Comparison of ENCODE assay signal across 8 cellular contexts in genomic region chr1:171841931-171842723, GRCh38. TPM values are rescaled to one million over a fixed set of nuclear protein-coding genes. Genes with fewer than 3 reads are reported as not detected.
DNase-seq lines count a peak whose midpoint lies in the region; ATAC-seq and TF ChIP-seq lines count a peak whose summit lies in the region.

No MANE protein-coding gene starts in this region.

- TF ChIP-seq EP300 in stomach (IDR thresholded peaks at IDR 0.05) = no peak

- TF ChIP-seq POLR2A in stomach (IDR thresholded peaks at IDR 0.05) = no peak

- DNase-seq in cardiac muscle cell (ENCODE audit: low read depth in 1 of 2, low spot score in 1 of 2) (peak in 1 of 2 donors; percentile 8), cardiac septum (ENCODE audit: low spot score) (no peak), lung (ENCODE audit: low spot score) (no peak), stomach (no peak), NOMO-1 treated with DMSO at 0.1 percent for 48 hours (lab: John Stamatoyannopoulos, UW; ENCODE audit: unreplicated experiment) (no peak)

- peak overlapping the region; percentile 67 for H2AFZ ChIP-seq in SU-DHL-6 (ENCODE audit: low read depth, low read length, severe bottlenecking)

- H4K20me1 ChIP-seq in SU-DHL-6 (ENCODE audit: low read depth, low read length) = no peaks in the 10 kb centered on the region

- H3K36me3 Mint-ChIP-seq in dendritic cell treated with granulocyte-macrophage colony-stimulating factor and Interleukin-4, amounts not matched to agents 40 ng/mL and 50 ng/mL, for 4 days (ENCODE audit: low read depth) = no peaks in the 10 kb centered on the region

- H3K27ac ChIP-seq in cardiac muscle cell (no peak overlapping the region), SU-DHL-6 (ENCODE audit: low read depth, low read length) (no peak overlapping the region), lung (ENCODE audit: low read depth in 1 of 2, low read length in 1 of 2) (peak overlapping the region in 1 of 2 donors; percentile 85), stomach (peak overlapping the region in 3 of 5 donors; percentile 63 to 78 (median 75))

- no peaks in the 10 kb centered on the region for H3K9me2 ChIP-seq in SU-DHL-6 (replicated peaks; ENCODE audit: insufficient read depth, low read length)

- H3K4me1 ChIP-seq in cardiac muscle cell (ENCODE audit: low read depth) (no peaks in the 10 kb centered on the region), lung (ENCODE audit: control insufficient read depth in 2 of 2, insufficient read depth in 2 of 2, low read length in 2 of 2) (peaks cover 0 to 2% of the 10 kb centered on the region in 2 donors), stomach (peaks cover 0 to 18% (median 13%) of the 10 kb centered on the region in 4 donors)

- H3K27me3 Mint-ChIP-seq in dendritic cell treated with granulocyte-macrophage colony-stimulating factor and Interleukin-4, amounts not matched to agents 40 ng/mL and 50 ng/mL, for 4 days = peaks cover 26% of the 10 kb centered on the region

- peaks cover 26% of the 10 kb centered on the region for H3K4me1 Mint-ChIP-seq in dendritic cell treated with granulocyte-macrophage colony-stimulating factor and Interleukin-4, amounts not matched to agents 40 ng/mL and 50 ng/mL, for 4 days (ENCODE audit: low read depth)

- H3K9me3 ChIP-seq in cardiac muscle cell (ENCODE audit: low read depth) (no peaks in the 10 kb centered on the region), SU-DHL-6 (ENCODE audit: insufficient read depth, low read length) (no peaks in the 10 kb centered on the region), lung (ENCODE audit: control insufficient read depth in 2 of 2, insufficient read depth in 1 of 2, low read length in 1 of 2) (no peaks in the 10 kb centered on the region), stomach (peaks cover 0 to 15% (median 0%) of the 10 kb centered on the region in 4 donors)

- 2% methylated on average over 22 to 40 of the region's 40 CpGs for WGBS in lung, 2 donors
- 1 to 3% (median 2%) methylated on average over 32 to 40 of the region's 40 CpGs for WGBS in stomach, 5 donors

- intact Hi-C loops in cardiac septum (cut with DNase I) (no loop called here), stomach (cut with DNase I; ENCODE audit: low total_unique reads) (no loop called here)
- intact Hi-C loops in dendritic cell treated with granulocyte-macrophage colony-stimulating factor and Interleukin-4, amounts not matched to agents 40 ng/mL and 50 ng/mL, for 4 days (cut with micrococcal nuclease) = loop anchor here (2.0 to 5.0 kb wide), 2 partner anchors 61 to 100 kb away; partner anchors contain the start of genes METTL13 and VAMP4

- H3K27ac Mint-ChIP-seq in dendritic cell treated with granulocyte-macrophage colony-stimulating factor and Interleukin-4, amounts not matched to agents 40 ng/mL and 50 ng/mL, for 4 days = peak overlapping the region; percentile 68

- H3K36me3 ChIP-seq in cardiac muscle cell (no peaks in the 10 kb centered on the region), SU-DHL-6 (ENCODE audit: low read length) (no peaks in the 10 kb centered on the region), lung (ENCODE audit: control insufficient read depth in 2 of 2, insufficient read depth in 2 of 2, low read length in 2 of 2) (no peaks in the 10 kb centered on the region), stomach (no peaks in the 10 kb centered on the region)

- H3K9ac ChIP-seq in SU-DHL-6 (ENCODE audit: low read length) = peak overlapping the region; percentile 53

- TF ChIP-seq CTCF in cardiac muscle cell (IDR thresholded peaks at IDR 0.05; ENCODE audit: low read depth, low read length) (no peak), SU-DHL-6 (IDR thresholded peaks at IDR 0.05; ENCODE audit: insufficient read depth, low read length, poor library complexity, severe bottlenecking) (no peak), lung (IDR thresholded peaks at IDR 0.05; ENCODE audit: control extremely low read depth, extremely low read depth) (no peak), stomach (IDR thresholded peaks at IDR 0.05) (no peak)

- H3K79me2 ChIP-seq in SU-DHL-6 (ENCODE audit: insufficient read depth, low read length) = no peaks in the 10 kb centered on the region

- H3K4me3 Mint-ChIP-seq in dendritic cell treated with granulocyte-macrophage colony-stimulating factor and Interleukin-4, amounts not matched to agents 40 ng/mL and 50 ng/mL, for 4 days = peak overlapping the region; percentile 91

- no peaks in the 10 kb centered on the region for H3F3A ChIP-seq in SU-DHL-6 (ENCODE audit: insufficient read depth)

- H3K4me3 ChIP-seq in cardiac muscle cell (peak overlapping the region; percentile 57), SU-DHL-6 (ENCODE audit: insufficient read depth, low read length, poor library complexity, severe bottlenecking) (peak overlapping the region; percentile 53), lung (peak overlapping the region; percentile 95), stomach (peak overlapping the region; percentile 71 to 80 (median 76))

- H3K4me2 ChIP-seq in SU-DHL-6 (ENCODE audit: low read depth, low read length, poor library complexity, severe bottlenecking) = peak overlapping the region; percentile 52

- no peaks in the 10 kb centered on the region for H3K9me3 Mint-ChIP-seq in dendritic cell treated with granulocyte-macrophage colony-stimulating factor and Interleukin-4, amounts not matched to agents 40 ng/mL and 50 ng/mL, for 4 days

- H3K27me3 ChIP-seq in cardiac muscle cell (peaks cover 50% of the 10 kb centered on the region), SU-DHL-6 (ENCODE audit: low read length) (no peaks in the 10 kb centered on the region), lung (ENCODE audit: control insufficient read depth, insufficient read depth) (no peaks in the 10 kb centered on the region), stomach (peaks cover 0 to 16% (median 16%) of the 10 kb centered on the region in 3 donors)

- ATAC-seq in lung (ENCODE audit: insufficient read depth, low FRiP score) (no peak), HG03432 (IDR thresholded peaks at IDR 0.05; ENCODE audit: unreplicated experiment) (no peak)

RNA-seq across cellular contexts. Expression of gene DNM3, which starts 0.8 kb away (rescaled TPM):
- total RNA-seq in cardiac muscle cell = 0.42 and 0.56 TPM in 2 replicates
- polyA plus RNA-seq in cardiac muscle cell = 0.49 TPM in 1 of 2 replicates, not detected in the other
- 2.4 TPM for total RNA-seq in cardiac septum
- 10 to 100 TPM in 1 of 2 donors, 1 to 10 TPM in 1; 7.3 to 16.3 TPM for total RNA-seq in lung
- polyA plus RNA-seq in lung = 1 to 10 TPM; 2.1 to 3.8 TPM
- total RNA-seq in stomach = 10 to 100 TPM in 1 of 5 donors, 1 to 10 TPM in 3, under 1 TPM in 1; 0.58 to 13.8 (median 3.8) TPM
- polyA plus RNA-seq in stomach = 1 to 10 TPM in 2 of 3 donors, under 1 TPM in 1; 0.70 to 2.6 (median 1.4) TPM

Comparison
In these comparisons a context has a peak if more than half of its experiments do, and no peak if none do; other contexts are left out.
1. H3K27ac ChIP-seq: peak in stomach (3 of 5); none in cardiac muscle cell (single experiment) and SU-DHL-6 (single experiment).
2. Peak in every context shown above with its lines, with median percentiles within 50 percentile points of each other: H3K4me3 ChIP-seq.